Comparison of ENCODE assay signal across 8 cellular contexts in genomic region chr2:50401772-50402653, GRCh38.
DNase-seq lines count a peak whose midpoint lies in the region; ATAC-seq and TF ChIP-seq lines count a peak whose summit lies in the region.

No MANE protein-coding gene starts in this region.

- peak; percentile 79 for ATAC-seq in GM18519 (IDR thresholded peaks at IDR 0.05; ENCODE audit: low FRiP score, unreplicated experiment)
- peak; percentile 95 for ATAC-seq in HG03159 (IDR thresholded peaks at IDR 0.05; ENCODE audit: unreplicated experiment)

- H3K36me3 Mint-ChIP-seq in activated naive CD4-positive, alpha-beta T cell treated with anti-CD3 and anti-CD28 coated beads, Interleukin-2, amount 10 ng/mL, durations not matched to agents 7 days and 5 days, result no peaks in the 10 kb centered on the region
- H3K36me3 Mint-ChIP-seq in activated T-cell treated with anti-CD3 and anti-CD28 coated beads, Interleukin-2, amount 50 U/mL, for 24 hours (ENCODE audit: low read depth), result no peaks in the 10 kb centered on the region

- H3K27ac ChIP-seq in C4-2B, result no peak overlapping the region

- no peaks in the 10 kb centered on the region for H3K9me3 Mint-ChIP-seq in activated naive CD4-positive, alpha-beta T cell treated with anti-CD3 and anti-CD28 coated beads, Interleukin-2, amount 10 ng/mL, durations not matched to agents 7 days and 5 days
- H3K9me3 Mint-ChIP-seq in activated T-cell treated with anti-CD3 and anti-CD28 coated beads, Interleukin-2, amount 50 U/mL, for 24 hours, result peaks cover 2% of the 10 kb centered on the region

- no peaks in the 10 kb centered on the region for H3K27me3 Mint-ChIP-seq in activated naive CD4-positive, alpha-beta T cell treated with anti-CD3 and anti-CD28 coated beads, Interleukin-2, amount 10 ng/mL, durations not matched to agents 7 days and 5 days
- no peaks in the 10 kb centered on the region for H3K27me3 Mint-ChIP-seq in activated T-cell treated with anti-CD3 and anti-CD28 coated beads, Interleukin-2, amount 50 U/mL, for 24 hours

- CTCF ChIA-PET in activated naive CD4-positive, alpha-beta T cell treated with anti-CD3 and anti-CD28 coated beads, Interleukin-2, amount 10 ng/mL, durations not matched to agents 7 days and 5 days (lab: Charles Lee), result interaction anchor here (0.7 to 2.6 kb wide), 8 partner anchors 16 to 1802 kb away, joined by 3 to 12 read pairs (median 3); no protein-coding TSS in a partner anchor

- no peak overlapping the region for H3K27ac Mint-ChIP-seq in activated naive CD4-positive, alpha-beta T cell treated with anti-CD3 and anti-CD28 coated beads, Interleukin-2, amount 10 ng/mL, durations not matched to agents 7 days and 5 days
- no peak overlapping the region for H3K27ac Mint-ChIP-seq in activated T-cell treated with anti-CD3 and anti-CD28 coated beads, Interleukin-2, amount 50 U/mL, for 24 hours

- H3K4me1 Mint-ChIP-seq in activated naive CD4-positive, alpha-beta T cell treated with anti-CD3 and anti-CD28 coated beads, Interleukin-2, amount 10 ng/mL, durations not matched to agents 7 days and 5 days, result no peaks in the 10 kb centered on the region
- no peaks in the 10 kb centered on the region for H3K4me1 Mint-ChIP-seq in activated T-cell treated with anti-CD3 and anti-CD28 coated beads, Interleukin-2, amount 50 U/mL, for 24 hours (ENCODE audit: low read depth)

- H3K4me3 Mint-ChIP-seq in activated naive CD4-positive, alpha-beta T cell treated with anti-CD3 and anti-CD28 coated beads, Interleukin-2, amount 10 ng/mL, durations not matched to agents 7 days and 5 days, result no peak overlapping the region
- no peak overlapping the region for H3K4me3 Mint-ChIP-seq in activated T-cell treated with anti-CD3 and anti-CD28 coated beads, Interleukin-2, amount 50 U/mL, for 24 hours

- TF ChIP-seq CTCF in C4-2B (conservative IDR thresholded peaks at IDR 0.05), result peak; percentile 82

- peak; percentile 51 for DNase-seq in NCI-H2171 treated with DMSO at 0.1 percent for 48 hours (lab: John Stamatoyannopoulos, UW)
- peak; percentile 54 for DNase-seq in activated naive CD4-positive, alpha-beta T cell treated with anti-CD3 and anti-CD28 coated beads, Interleukin-2, amount 10 ng/mL, durations not matched to agents 7 days and 5 days
- peak in 29 of 51 donors; percentile 0 to 64 (median 13) for DNase-seq in hypothalamus (lab: John Stamatoyannopoulos, UW)
- peak; percentile 7 to 22 for DNase-seq in stimulated activated CD4-positive, alpha-beta T cell treated with anti-CD3 and anti-CD28 coated beads, Interleukin-4, amount 100 ng/mL, for 48 hours (ENCODE audit: low read depth in 2 of 2)
- no peak for DNase-seq in activated T-cell treated with anti-CD3 and anti-CD28 coated beads, Interleukin-2, amount 50 U/mL, for 24 hours
